7 cellular contexts compared by ENCODE assay signal in genomic region chr16:46719528-46719927, GRCh38. TPM values are rescaled to one million over a fixed set of nuclear protein-coding genes. Genes with fewer than 3 reads are reported as not detected.
"Had no signal": no experiment of that assay in that cellular context is flagged by ENCODE, and none has a peak within 500 bp of the region (broad histone marks: within the 10 kb centered on the region; RNA-seq: fewer than 3 reads in every experiment).

No MANE protein-coding gene starts in this region.

- H3K36me3 Mint-ChIP-seq: IgD-negative memory B cell had no signal

- H3K4me3 Mint-ChIP-seq: IgD-negative memory B cell had no signal

- H3K4me1 Mint-ChIP-seq: IgD-negative memory B cell had no signal

- FAIRE-seq: HepG2, HTR-8/SVneo, K562 had no signal

- ATAC-seq: HepG2, K562 had no signal

- DNase-seq: IMR-90, KBM-7, KG1 had no signal

- H3K27me3 Mint-ChIP-seq: IgD-negative memory B cell had no signal

RNA-seq across cellular contexts. Expression of gene MYLK3, which starts 28.6 kb away (rescaled TPM):
- polyA plus RNA-seq: IgD-negative memory B cell had no signal
